In genomic region chr2:12396699-12397098, GRCh38 we compare ENCODE assay signal across 29 cellular contexts.
"Had no signal": no experiment of that assay in that cellular context is flagged by ENCODE, and none has a peak within 500 bp of the region (broad histone marks: within the 10 kb centered on the region; RNA-seq: fewer than 3 reads in every experiment).

No MANE protein-coding gene starts in this region.

- H3K4me1 ChIP-seq: prostate gland, testis had no signal

- H3K27ac ChIP-seq: dorsolateral prefrontal cortex, epithelial cell of prostate, gastrocnemius medialis, prostate gland, sigmoid colon, spleen, testis, tibial artery had no signal

- H3K9me3 Mint-ChIP-seq: stimulated activated memory B cell treated with anti-CD40 and anti-IgM and Interleukin-4, amounts not matched to agents 10 μg/mL and 1 μg/mL and 100 μg/mL, for 72 hours had no signal

- H3K4me3 ChIP-seq: dorsolateral prefrontal cortex, gastrocnemius medialis, lung, prostate gland, sigmoid colon, spleen, testis, tibial artery had no signal

- H3K4me3 Mint-ChIP-seq: memory B cell; naive thymus-derived CD4-positive, alpha-beta T cell; nephron; stimulated activated memory B cell treated with anti-CD40 and anti-IgM and Interleukin-4, amounts not matched to agents 10 μg/mL and 1 μg/mL and 100 μg/mL, for 72 hours had no signal

- H3K36me3 ChIP-seq: gastrocnemius medialis, prostate gland, sigmoid colon, spleen, tibial artery had no signal

- H3K27me3 Mint-ChIP-seq: memory B cell; stimulated activated memory B cell treated with anti-CD40 and anti-IgM and Interleukin-4, amounts not matched to agents 10 μg/mL and 1 μg/mL and 100 μg/mL, for 72 hours had no signal

- H3K27ac Mint-ChIP-seq: memory B cell, nephron had no signal

- H3K4me1 Mint-ChIP-seq: stimulated activated memory B cell treated with anti-CD40 and anti-IgM and Interleukin-4, amounts not matched to agents 10 μg/mL and 1 μg/mL and 100 μg/mL, for 72 hours had no signal

- ATAC-seq: esophagus mucosa; gastrocnemius medialis; left colon; left ventricle myocardium superior; naive thymus-derived CD4-positive, alpha-beta T cell; right cardiac atrium; stimulated activated memory B cell treated with anti-CD40 and anti-IgM and Interleukin-4, amounts not matched to agents 10 μg/mL and 1 μg/mL and 100 μg/mL, for 72 hours; stimulated activated naive CD8-positive, alpha-beta T cell treated with anti-CD3 and anti-CD28 coated beads, Interleukin-15, Interleukin-2, amounts not matched to agents 100 U/mL and 50 U/mL, for 24 hours had no signal

- H3K36me3 Mint-ChIP-seq: memory B cell had no signal

- DNase-seq: caudate nucleus; cerebellar nuclear complex; cortex of kidney; dorsolateral prefrontal cortex; effector CD4-positive, alpha-beta T cell; foreskin fibroblast; gastrocnemius medialis; head of caudate nucleus; kidney glomerular epithelial cell; left colon; left ventricle myocardium superior; midbrain; naive thymus-derived CD4-positive, alpha-beta T cell; nucleus accumbens; right cardiac atrium; sigmoid colon; spleen; stimulated activated CD4-positive, alpha-beta T cell treated with anti-CD3 and anti-CD28 coated beads, Interleukin-4, amount 100 ng/mL, for 4 hours; stimulated activated naive CD8-positive, alpha-beta T cell treated with anti-CD3 and anti-CD28 coated beads, Interleukin-15, Interleukin-2, amounts not matched to agents 100 U/mL and 50 U/mL, for 24 hours; substantia nigra; testis; tibial artery had no signal

- H3K27me3 ChIP-seq: gastrocnemius medialis, sigmoid colon, spleen, testis, tibial artery had no signal

- H3K9me3 ChIP-seq: gastrocnemius medialis, prostate gland, sigmoid colon, spleen, testis, tibial artery had no signal
